In the genomic region with DNA sequence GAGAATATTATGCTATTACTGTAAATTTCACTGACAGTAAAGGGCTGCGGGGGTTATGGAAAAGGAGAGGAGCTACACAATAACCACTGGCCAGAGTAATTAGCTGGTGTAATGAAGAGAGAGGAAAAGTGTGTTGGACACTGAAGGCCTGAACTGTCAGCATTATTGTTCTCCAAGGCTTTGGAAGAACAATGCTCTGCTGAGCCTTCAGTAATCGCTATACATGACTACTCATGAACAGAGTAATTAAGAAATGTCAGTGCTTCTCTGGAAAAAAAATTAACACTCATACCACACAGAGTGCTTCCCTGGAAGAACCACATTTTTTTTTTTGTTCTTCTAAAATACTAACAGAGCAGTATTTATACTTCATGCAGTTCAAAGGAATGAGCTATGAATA, we compare ENCODE assay signal across 1 cellular context.
TF ChIP-seq lines count a peak whose summit lies in the region.

No MANE protein-coding gene starts in this region.

TF ChIP-seq in SK-N-SH, 30 proteins besides CTCF, POLR2A, EP300 and RAD21 (continued from another document):
- TF ChIP-seq, protein P1, sequence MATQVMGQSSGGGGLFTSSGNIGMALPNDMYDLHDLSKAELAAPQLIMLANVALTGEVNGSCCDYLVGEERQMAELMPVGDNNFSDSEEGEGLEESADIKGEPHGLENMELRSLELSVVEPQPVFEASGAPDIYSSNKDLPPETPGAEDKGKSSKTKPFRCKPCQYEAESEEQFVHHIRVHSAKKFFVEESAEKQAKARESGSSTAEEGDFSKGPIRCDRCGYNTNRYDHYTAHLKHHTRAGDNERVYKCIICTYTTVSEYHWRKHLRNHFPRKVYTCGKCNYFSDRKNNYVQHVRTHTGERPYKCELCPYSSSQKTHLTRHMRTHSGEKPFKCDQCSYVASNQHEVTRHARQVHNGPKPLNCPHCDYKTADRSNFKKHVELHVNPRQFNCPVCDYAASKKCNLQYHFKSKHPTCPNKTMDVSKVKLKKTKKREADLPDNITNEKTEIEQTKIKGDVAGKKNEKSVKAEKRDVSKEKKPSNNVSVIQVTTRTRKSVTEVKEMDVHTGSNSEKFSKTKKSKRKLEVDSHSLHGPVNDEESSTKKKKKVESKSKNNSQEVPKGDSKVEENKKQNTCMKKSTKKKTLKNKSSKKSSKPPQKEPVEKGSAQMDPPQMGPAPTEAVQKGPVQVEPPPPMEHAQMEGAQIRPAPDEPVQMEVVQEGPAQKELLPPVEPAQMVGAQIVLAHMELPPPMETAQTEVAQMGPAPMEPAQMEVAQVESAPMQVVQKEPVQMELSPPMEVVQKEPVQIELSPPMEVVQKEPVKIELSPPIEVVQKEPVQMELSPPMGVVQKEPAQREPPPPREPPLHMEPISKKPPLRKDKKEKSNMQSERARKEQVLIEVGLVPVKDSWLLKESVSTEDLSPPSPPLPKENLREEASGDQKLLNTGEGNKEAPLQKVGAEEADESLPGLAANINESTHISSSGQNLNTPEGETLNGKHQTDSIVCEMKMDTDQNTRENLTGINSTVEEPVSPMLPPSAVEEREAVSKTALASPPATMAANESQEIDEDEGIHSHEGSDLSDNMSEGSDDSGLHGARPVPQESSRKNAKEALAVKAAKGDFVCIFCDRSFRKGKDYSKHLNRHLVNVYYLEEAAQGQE (IDR thresholded peaks at IDR 0.05; ENCODE audit: low read depth, low read length), result no peak
TF ChIP-seq in SK-N-SH: peak in this region for 0.
